ENCODE assay signal across 1 cellular context in genomic region chr11:123674297-123674696, GRCh38.
TF ChIP-seq lines count a peak whose summit lies in the region.

No MANE protein-coding gene starts in this region.

TF ChIP-seq in IMR-90, 13 proteins besides CTCF, POLR2A, EP300 and RAD21 (continued from another document):
- no peak for TF ChIP-seq USF2 (IDR thresholded peaks at IDR 0.05; ENCODE audit: low read depth, low read length)
- no peak for TF ChIP-seq SMC3 (IDR thresholded peaks at IDR 0.05; ENCODE audit: low read depth, low read length)
- no peak for TF ChIP-seq RFX5 (IDR thresholded peaks at IDR 0.05; ENCODE audit: low read depth, low read length)
- TF ChIP-seq MXI1 (IDR thresholded peaks at IDR 0.05; ENCODE audit: borderline replicate concordance, low read depth, low read length), result no peak
- TF ChIP-seq CEBPB (IDR thresholded peaks at IDR 0.05; ENCODE audit: low read depth, low read length), result no peak
- TF ChIP-seq MAZ (IDR thresholded peaks at IDR 0.05; ENCODE audit: borderline replicate concordance, low read depth, low read length), result no peak
- no peak for TF ChIP-seq MAFK (IDR thresholded peaks at IDR 0.05; ENCODE audit: low read depth, low read length)
- TF ChIP-seq BHLHE40 (IDR thresholded peaks at IDR 0.05; ENCODE audit: low read depth, low read length), result no peak
